Comparison of ENCODE assay signal across 1 cellular context in the genomic region with DNA sequence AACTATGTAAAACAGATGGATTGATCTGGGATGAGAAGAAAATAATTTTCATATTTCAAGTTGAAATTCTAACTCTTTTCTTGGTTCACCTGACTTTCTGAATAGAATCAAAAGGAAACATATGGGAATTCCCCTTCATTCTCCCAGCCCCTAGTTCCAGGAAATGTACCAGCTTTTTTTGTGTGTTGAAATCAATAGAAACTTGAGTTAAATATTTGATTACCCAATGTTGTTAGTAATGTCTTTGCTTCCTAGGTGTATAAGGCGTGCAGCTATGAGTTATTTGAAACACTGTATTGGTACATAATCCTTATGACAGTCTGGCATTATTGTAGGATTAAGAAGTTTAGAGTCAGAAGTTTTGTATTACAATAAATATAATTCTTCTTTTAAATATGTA.
A peak's percentile ranks its signal among the peaks of the same experiment; 100 is the strongest.
TF ChIP-seq lines count a peak whose summit lies in the region.

No MANE protein-coding gene starts in this region.

TF ChIP-seq in HepG2, 621 proteins besides CTCF, POLR2A, EP300 and RAD21:
- TF ChIP-seq NFKBIZ (CRISPR knock-in tag; IDR thresholded peaks at IDR 0.05) = peak; percentile 100
- TF ChIP-seq TARDBP (CRISPR knock-in tag; IDR thresholded peaks at IDR 0.05) = no peak
- TF ChIP-seq BCL6 (CRISPR knock-in tag; IDR thresholded peaks at IDR 0.05) = 0 out of 2 replicates have a peak, but pooled peaks have one; percentile 29
- TF ChIP-seq, protein P1, sequence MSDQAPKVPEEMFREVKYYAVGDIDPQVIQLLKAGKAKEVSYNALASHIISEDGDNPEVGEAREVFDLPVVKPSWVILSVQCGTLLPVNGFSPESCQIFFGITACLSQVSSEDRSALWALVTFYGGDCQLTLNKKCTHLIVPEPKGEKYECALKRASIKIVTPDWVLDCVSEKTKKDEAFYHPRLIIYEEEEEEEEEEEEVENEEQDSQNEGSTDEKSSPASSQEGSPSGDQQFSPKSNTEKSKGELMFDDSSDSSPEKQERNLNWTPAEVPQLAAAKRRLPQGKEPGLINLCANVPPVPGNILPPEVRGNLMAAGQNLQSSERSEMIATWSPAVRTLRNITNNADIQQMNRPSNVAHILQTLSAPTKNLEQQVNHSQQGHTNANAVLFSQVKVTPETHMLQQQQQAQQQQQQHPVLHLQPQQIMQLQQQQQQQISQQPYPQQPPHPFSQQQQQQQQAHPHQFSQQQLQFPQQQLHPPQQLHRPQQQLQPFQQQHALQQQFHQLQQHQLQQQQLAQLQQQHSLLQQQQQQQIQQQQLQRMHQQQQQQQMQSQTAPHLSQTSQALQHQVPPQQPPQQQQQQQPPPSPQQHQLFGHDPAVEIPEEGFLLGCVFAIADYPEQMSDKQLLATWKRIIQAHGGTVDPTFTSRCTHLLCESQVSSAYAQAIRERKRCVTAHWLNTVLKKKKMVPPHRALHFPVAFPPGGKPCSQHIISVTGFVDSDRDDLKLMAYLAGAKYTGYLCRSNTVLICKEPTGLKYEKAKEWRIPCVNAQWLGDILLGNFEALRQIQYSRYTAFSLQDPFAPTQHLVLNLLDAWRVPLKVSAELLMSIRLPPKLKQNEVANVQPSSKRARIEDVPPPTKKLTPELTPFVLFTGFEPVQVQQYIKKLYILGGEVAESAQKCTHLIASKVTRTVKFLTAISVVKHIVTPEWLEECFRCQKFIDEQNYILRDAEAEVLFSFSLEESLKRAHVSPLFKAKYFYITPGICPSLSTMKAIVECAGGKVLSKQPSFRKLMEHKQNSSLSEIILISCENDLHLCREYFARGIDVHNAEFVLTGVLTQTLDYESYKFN (CRISPR knock-in tag; conservative IDR thresholded peaks at IDR 0.05) = peak; percentile 23; the same call in 1 of the 2 replicates
- TF ChIP-seq CREB1 (IDR thresholded peaks at IDR 0.05) = no peak
- 0 out of 2 replicates have a peak, but pooled peaks have one; percentile 4 for TF ChIP-seq CREB1 (CRISPR knock-in tag; IDR thresholded peaks at IDR 0.05)
- TF ChIP-seq ZNF468 (CRISPR knock-in tag; IDR thresholded peaks at IDR 0.05) = no peak
- TF ChIP-seq, protein P2, sequence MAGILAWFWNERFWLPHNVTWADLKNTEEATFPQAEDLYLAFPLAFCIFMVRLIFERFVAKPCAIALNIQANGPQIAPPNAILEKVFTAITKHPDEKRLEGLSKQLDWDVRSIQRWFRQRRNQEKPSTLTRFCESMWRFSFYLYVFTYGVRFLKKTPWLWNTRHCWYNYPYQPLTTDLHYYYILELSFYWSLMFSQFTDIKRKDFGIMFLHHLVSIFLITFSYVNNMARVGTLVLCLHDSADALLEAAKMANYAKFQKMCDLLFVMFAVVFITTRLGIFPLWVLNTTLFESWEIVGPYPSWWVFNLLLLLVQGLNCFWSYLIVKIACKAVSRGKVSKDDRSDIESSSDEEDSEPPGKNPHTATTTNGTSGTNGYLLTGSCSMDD (CRISPR knock-in tag; IDR thresholded peaks at IDR 0.05) = no peak
- TF ChIP-seq, protein P3, sequence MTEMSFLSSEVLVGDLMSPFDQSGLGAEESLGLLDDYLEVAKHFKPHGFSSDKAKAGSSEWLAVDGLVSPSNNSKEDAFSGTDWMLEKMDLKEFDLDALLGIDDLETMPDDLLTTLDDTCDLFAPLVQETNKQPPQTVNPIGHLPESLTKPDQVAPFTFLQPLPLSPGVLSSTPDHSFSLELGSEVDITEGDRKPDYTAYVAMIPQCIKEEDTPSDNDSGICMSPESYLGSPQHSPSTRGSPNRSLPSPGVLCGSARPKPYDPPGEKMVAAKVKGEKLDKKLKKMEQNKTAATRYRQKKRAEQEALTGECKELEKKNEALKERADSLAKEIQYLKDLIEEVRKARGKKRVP (CRISPR knock-in tag; IDR thresholded peaks at IDR 0.05) = peak in 1 of 2 experiments; percentile 36; a peak in 1 of 4 replicates
- no peak for TF ChIP-seq TGIF2 (CRISPR knock-in tag; IDR thresholded peaks at IDR 0.05)
- TF ChIP-seq, protein P4, sequence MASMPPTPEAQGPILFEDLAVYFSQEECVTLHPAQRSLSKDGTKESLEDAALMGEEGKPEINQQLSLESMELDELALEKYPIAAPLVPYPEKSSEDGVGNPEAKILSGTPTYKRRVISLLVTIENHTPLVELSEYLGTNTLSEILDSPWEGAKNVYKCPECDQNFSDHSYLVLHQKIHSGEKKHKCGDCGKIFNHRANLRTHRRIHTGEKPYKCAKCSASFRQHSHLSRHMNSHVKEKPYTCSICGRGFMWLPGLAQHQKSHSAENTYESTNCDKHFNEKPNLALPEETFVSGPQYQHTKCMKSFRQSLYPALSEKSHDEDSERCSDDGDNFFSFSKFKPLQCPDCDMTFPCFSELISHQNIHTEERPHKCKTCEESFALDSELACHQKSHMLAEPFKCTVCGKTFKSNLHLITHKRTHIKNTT (CRISPR knock-in tag; IDR thresholded peaks at IDR 0.05) = no peak
- TF ChIP-seq ELF3 (CRISPR knock-in tag; IDR thresholded peaks at IDR 0.05) = peak; percentile 72
- no peak for TF ChIP-seq KDM1A (CRISPR knock-in tag; IDR thresholded peaks at IDR 0.05)
- 0 out of 2 replicates have a peak, but pooled peaks have one; percentile 39 for TF ChIP-seq GATAD2A (CRISPR knock-in tag; IDR thresholded peaks at IDR 0.05)
- TF ChIP-seq ZSCAN31 (CRISPR knock-in tag; IDR thresholded peaks at IDR 0.05; ENCODE audit: low read depth) = no peak
- TF ChIP-seq ZNF569 (CRISPR knock-in tag; IDR thresholded peaks at IDR 0.05; ENCODE audit: borderline replicate concordance) = no peak
- TF ChIP-seq ZNF326 (CRISPR knock-in tag; IDR thresholded peaks at IDR 0.05; ENCODE audit: borderline replicate concordance) = no peak
- TF ChIP-seq RELA (CRISPR knock-in tag; IDR thresholded peaks at IDR 0.05) = peak; percentile 97; the same call in 1 of the 2 replicates
- TF ChIP-seq, protein P5, sequence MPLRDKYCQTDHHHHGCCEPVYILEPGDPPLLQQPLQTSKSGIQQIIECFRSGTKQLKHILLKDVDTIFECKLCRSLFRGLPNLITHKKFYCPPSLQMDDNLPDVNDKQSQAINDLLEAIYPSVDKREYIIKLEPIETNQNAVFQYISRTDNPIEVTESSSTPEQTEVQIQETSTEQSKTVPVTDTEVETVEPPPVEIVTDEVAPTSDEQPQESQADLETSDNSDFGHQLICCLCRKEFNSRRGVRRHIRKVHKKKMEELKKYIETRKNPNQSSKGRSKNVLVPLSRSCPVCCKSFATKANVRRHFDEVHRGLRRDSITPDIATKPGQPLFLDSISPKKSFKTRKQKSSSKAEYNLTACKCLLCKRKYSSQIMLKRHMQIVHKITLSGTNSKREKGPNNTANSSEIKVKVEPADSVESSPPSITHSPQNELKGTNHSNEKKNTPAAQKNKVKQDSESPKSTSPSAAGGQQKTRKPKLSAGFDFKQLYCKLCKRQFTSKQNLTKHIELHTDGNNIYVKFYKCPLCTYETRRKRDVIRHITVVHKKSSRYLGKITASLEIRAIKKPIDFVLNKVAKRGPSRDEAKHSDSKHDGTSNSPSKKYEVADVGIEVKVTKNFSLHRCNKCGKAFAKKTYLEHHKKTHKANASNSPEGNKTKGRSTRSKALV (CRISPR knock-in tag; IDR thresholded peaks at IDR 0.05) = no peak
- no peak for TF ChIP-seq ARNTL (CRISPR knock-in tag; IDR thresholded peaks at IDR 0.05)
- TF ChIP-seq FOXP1 (IDR thresholded peaks at IDR 0.05) = no peak
- 0 out of 2 replicates have a peak, but pooled peaks have one; percentile 17 for TF ChIP-seq FOXP1 (CRISPR knock-in tag; IDR thresholded peaks at IDR 0.05)
- TF ChIP-seq FOXA3 (CRISPR knock-in tag; IDR thresholded peaks at IDR 0.05) = no peak
- TF ChIP-seq CEBPB (IDR thresholded peaks at IDR 0.05; ENCODE audit: borderline replicate concordance, low read depth, low read length) = peak; percentile 41; the same call in 1 of the 2 replicates
- TF ChIP-seq, protein P6, sequence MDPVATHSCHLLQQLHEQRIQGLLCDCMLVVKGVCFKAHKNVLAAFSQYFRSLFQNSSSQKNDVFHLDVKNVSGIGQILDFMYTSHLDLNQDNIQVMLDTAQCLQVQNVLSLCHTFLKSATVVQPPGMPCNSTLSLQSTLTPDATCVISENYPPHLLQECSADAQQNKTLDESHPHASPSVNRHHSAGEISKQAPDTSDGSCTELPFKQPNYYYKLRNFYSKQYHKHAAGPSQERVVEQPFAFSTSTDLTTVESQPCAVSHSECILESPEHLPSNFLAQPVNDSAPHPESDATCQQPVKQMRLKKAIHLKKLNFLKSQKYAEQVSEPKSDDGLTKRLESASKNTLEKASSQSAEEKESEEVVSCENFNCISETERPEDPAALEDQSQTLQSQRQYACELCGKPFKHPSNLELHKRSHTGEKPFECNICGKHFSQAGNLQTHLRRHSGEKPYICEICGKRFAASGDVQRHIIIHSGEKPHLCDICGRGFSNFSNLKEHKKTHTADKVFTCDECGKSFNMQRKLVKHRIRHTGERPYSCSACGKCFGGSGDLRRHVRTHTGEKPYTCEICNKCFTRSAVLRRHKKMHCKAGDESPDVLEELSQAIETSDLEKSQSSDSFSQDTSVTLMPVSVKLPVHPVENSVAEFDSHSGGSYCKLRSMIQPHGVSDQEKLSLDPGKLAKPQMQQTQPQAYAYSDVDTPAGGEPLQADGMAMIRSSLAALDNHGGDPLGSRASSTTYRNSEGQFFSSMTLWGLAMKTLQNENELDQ (CRISPR knock-in tag; IDR thresholded peaks at IDR 0.05; ENCODE audit: borderline replicate concordance) = no peak
- no peak for TF ChIP-seq ZBTB3 (CRISPR knock-in tag; IDR thresholded peaks at IDR 0.05; ENCODE audit: borderline replicate concordance, low read depth)
- 0 out of 2 replicates have a peak, but pooled peaks have one; percentile 19 for TF ChIP-seq ELF1 (CRISPR knock-in tag; IDR thresholded peaks at IDR 0.05)
